25 cellular contexts compared by ENCODE assay signal in genomic region chr14:99148861-99149610, GRCh38.
"Had no signal": no experiment of that assay in that cellular context is flagged by ENCODE, and none has a peak within 500 bp of the region (broad histone marks: within the 10 kb centered on the region; RNA-seq: fewer than 3 reads in every experiment).

No MANE protein-coding gene starts in this region.

- H3K9me3 ChIP-seq: esophagus squamous epithelium, heart right ventricle, left ventricle myocardium inferior, right lobe of liver, SK-N-SH, thoracic aorta had no signal

- H3K4me1 ChIP-seq: esophagus squamous epithelium, heart right ventricle, left ventricle myocardium inferior had no signal

- H3K4me2 ChIP-seq: SK-N-SH had no signal

- H3K4me3 ChIP-seq: esophagus squamous epithelium, heart right ventricle, left ventricle myocardium inferior, lung, right lobe of liver, skin epidermis, thoracic aorta had no signal

- H3K27me3 ChIP-seq: brain microvascular endothelial cell, right lobe of liver had no signal

- H3K27ac ChIP-seq: brain microvascular endothelial cell, epithelial cell of prostate, esophagus squamous epithelium, heart right ventricle, left ventricle myocardium inferior, right lobe of liver, skin epidermis, thoracic aorta had no signal

- DNase-seq: activated B cell treated with CpG ODN at 0.5 μM for 24 hours; activated CD4-positive, alpha-beta T cell treated with anti-CD3 and anti-CD28 coated beads, Interleukin-2, amount 50 U/mL, for 1 hour; activated CD8-positive, alpha-beta T cell treated with anti-CD3 and anti-CD28 coated beads for 36 hours; activated gamma-delta T cell treated with Interleukin-2 at 50 U/mL for 16 hours; activated naive CD4-positive, alpha-beta T cell treated with anti-CD3 and anti-CD28 coated beads, Interleukin-2, amount 50 U/mL, for 16 hours; activated T-cell treated with anti-CD3 and anti-CD28 coated beads, Interleukin-2, amount 50 U/mL, for 1 hour; amniotic stem cell; brain microvascular endothelial cell; esophagus squamous epithelium; foreskin melanocyte; heart right ventricle; left ventricle myocardium inferior; naive B cell; right lobe of liver; SK-N-SH; stimulated activated CD4-positive, alpha-beta T cell treated with anti-CD3 and anti-CD28 coated beads, Interleukin-12 subunit alpha, Interleukin-12 subunit beta, amount 100 ng/mL, for 4 hours; stimulated activated CD4-positive, alpha-beta T cell treated with anti-CD3 and anti-CD28 coated beads, Interleukin-4, amount 100 ng/mL, for 1 hour; stimulated activated naive CD8-positive, alpha-beta T cell treated with anti-CD3 and anti-CD28 coated beads, Interleukin-15, Interleukin-2, amounts not matched to agents 100 U/mL and 50 U/mL, for 24 hours; SW 1271; T-helper 17 cell; trophoblast cell had no signal

- H3K36me3 ChIP-seq: brain microvascular endothelial cell, esophagus squamous epithelium, heart right ventricle, left ventricle myocardium inferior, right lobe of liver, thoracic aorta had no signal

- H3K9ac ChIP-seq: SK-N-SH had no signal

- ATAC-seq: activated CD8-positive, alpha-beta T cell treated with anti-CD3 and anti-CD28 coated beads for 36 hours; heart right ventricle; stimulated activated naive CD8-positive, alpha-beta T cell treated with anti-CD3 and anti-CD28 coated beads, Interleukin-15, Interleukin-2, amounts not matched to agents 100 U/mL and 50 U/mL, for 24 hours; T-helper 17 cell had no signal
